2 cellular contexts compared by ENCODE assay signal in the genomic region with DNA sequence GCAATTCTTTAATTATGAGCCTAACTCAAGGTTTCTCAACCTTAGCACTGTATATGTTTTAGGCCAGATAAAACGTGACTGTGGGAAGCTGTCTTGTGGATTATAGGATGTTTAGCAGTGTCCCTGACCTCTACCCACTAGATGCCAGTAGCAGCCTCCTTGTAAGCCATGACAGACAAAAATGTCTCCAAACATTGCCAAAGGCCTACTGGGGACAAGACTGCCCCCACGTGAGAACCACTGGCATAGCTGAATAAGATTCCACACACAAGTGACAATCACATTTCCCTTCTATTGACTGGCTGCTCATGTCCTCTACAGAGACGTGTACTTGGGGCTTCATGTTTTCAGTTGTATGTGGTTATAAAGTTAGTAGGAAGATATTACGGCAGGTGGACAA.
TF ChIP-seq lines count a peak whose summit lies in the region.

No MANE protein-coding gene starts in this region.

TF ChIP-seq in SK-N-SH, 30 proteins besides CTCF, POLR2A, EP300 and RAD21 (continued from another document):
- TF ChIP-seq USF1 (IDR thresholded peaks at IDR 0.05; ENCODE audit: borderline replicate concordance, low read depth) (no peak), SIN3A (IDR thresholded peaks at IDR 0.05; ENCODE audit: borderline replicate concordance, low read depth, low read length) (no peak), FOSL2 (IDR thresholded peaks at IDR 0.05; ENCODE audit: borderline replicate concordance, low read depth) (no peak), NFIC (IDR thresholded peaks at IDR 0.05; ENCODE audit: borderline replicate concordance) (no peak), SMC3 (IDR thresholded peaks at IDR 0.05; ENCODE audit: low read depth, low read length) (no peak), MAX (IDR thresholded peaks at IDR 0.05; ENCODE audit: low read depth) (no peak), NRF1 (IDR thresholded peaks at IDR 0.05; ENCODE audit: low read depth, low read length) (no peak), CHD2 (IDR thresholded peaks at IDR 0.05; ENCODE audit: low read length, partially characterized antibody) (no peak), YY1 (IDR thresholded peaks at IDR 0.05; ENCODE audit: low read depth) (no peak), FOXM1 (IDR thresholded peaks at IDR 0.05; ENCODE audit: low read depth) (no peak), TCF12 (IDR thresholded peaks at IDR 0.05) (no peak), JUND (IDR thresholded peaks at IDR 0.05) (no peak), RFX5 (IDR thresholded peaks at IDR 0.05; ENCODE audit: low read length) (no peak)
- TF ChIP-seq, protein P1, sequence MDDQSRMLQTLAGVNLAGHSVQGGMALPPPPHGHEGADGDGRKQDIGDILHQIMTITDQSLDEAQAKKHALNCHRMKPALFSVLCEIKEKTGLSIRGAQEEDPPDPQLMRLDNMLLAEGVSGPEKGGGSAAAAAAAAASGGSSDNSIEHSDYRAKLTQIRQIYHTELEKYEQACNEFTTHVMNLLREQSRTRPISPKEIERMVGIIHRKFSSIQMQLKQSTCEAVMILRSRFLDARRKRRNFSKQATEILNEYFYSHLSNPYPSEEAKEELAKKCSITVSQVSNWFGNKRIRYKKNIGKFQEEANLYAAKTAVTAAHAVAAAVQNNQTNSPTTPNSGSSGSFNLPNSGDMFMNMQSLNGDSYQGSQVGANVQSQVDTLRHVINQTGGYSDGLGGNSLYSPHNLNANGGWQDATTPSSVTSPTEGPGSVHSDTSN (IDR thresholded peaks at IDR 0.05) = no peak

TF ChIP-seq in SK-N-SH treated with all-trans-retinoic acid at 6 μM for 48 hours, 23 proteins besides CTCF, POLR2A, EP300 and RAD21 (continued from another document):
- TF ChIP-seq, protein P2, sequence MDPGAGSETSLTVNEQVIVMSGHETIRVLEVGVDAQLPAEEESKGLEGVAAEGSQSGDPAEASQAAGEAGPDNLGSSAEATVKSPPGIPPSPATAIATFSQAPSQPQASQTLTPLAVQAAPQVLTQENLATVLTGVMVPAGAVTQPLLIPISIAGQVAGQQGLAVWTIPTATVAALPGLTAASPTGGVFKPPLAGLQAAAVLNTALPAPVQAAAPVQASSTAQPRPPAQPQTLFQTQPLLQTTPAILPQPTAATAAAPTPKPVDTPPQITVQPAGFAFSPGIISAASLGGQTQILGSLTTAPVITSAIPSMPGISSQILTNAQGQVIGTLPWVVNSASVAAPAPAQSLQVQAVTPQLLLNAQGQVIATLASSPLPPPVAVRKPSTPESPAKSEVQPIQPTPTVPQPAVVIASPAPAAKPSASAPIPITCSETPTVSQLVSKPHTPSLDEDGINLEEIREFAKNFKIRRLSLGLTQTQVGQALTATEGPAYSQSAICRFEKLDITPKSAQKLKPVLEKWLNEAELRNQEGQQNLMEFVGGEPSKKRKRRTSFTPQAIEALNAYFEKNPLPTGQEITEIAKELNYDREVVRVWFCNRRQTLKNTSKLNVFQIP (CRISPR knock-in tag; IDR thresholded peaks at IDR 0.05; ENCODE audit: borderline replicate concordance, low read depth) = no peak
- TF ChIP-seq TCF4 (CRISPR knock-in tag; IDR thresholded peaks at IDR 0.05; ENCODE audit: borderline replicate concordance) = no peak
- TF ChIP-seq OSR1 (CRISPR knock-in tag; IDR thresholded peaks at IDR 0.05) = no peak
- TF ChIP-seq ZNF8 (CRISPR knock-in tag; IDR thresholded peaks at IDR 0.05) = no peak
- no peak for TF ChIP-seq SNAI2 (CRISPR knock-in tag; IDR thresholded peaks at IDR 0.05)
- TF ChIP-seq ZNF70 (CRISPR knock-in tag; IDR thresholded peaks at IDR 0.05) = no peak
- no peak for TF ChIP-seq ARNTL (CRISPR knock-in tag; IDR thresholded peaks at IDR 0.05; ENCODE audit: borderline replicate concordance, low read depth)
- no peak for TF ChIP-seq GLIS3 (CRISPR knock-in tag; IDR thresholded peaks at IDR 0.05)
TF ChIP-seq in SK-N-SH treated with all-trans-retinoic acid at 6 μM for 48 hours: peak in this region for 0.
